ENCODE assay signal across 11 cellular contexts in genomic region chr13:113162783-113163685, GRCh38. TPM values are rescaled to one million over a fixed set of nuclear protein-coding genes. Genes with fewer than 3 reads are reported as not detected.
DNase-seq lines count a peak whose midpoint lies in the region; ATAC-seq, FAIRE-seq and TF ChIP-seq lines count a peak whose summit lies in the region.
"Had no signal": no experiment of that assay in that cellular context is flagged by ENCODE, and none has a peak within 500 bp of the region (broad histone marks: within the 10 kb centered on the region; RNA-seq: fewer than 3 reads in every experiment).

No MANE protein-coding gene starts in this region.

- peaks cover 0 to 7% (median 0%) of the 10 kb centered on the region in 5 donors for H3K9me3 Mint-ChIP-seq in CD8-positive, alpha-beta memory T cell

- ATAC-seq in GM21737 (IDR thresholded peaks at IDR 0.05; ENCODE audit: unreplicated experiment), result no peak

- POLR2A ChIA-PET in CD8-positive, alpha-beta memory T cell (lab: Charles Lee), result no interaction called here

- H3K4me1 ChIP-seq in BE2C, result peaks cover 7% of the 10 kb centered on the region
- peaks cover 13% of the 10 kb centered on the region for H3K4me1 ChIP-seq in CD8-positive, alpha-beta memory T cell (ENCODE audit: insufficient read depth, low read length)
- H3K4me1 ChIP-seq in SJCRH30, result peaks cover 8% of the 10 kb centered on the region

- CTCF ChIA-PET in CD8-positive, alpha-beta memory T cell (lab: Charles Lee), result no interaction called here

- no peaks in the 10 kb centered on the region for H3K27me3 ChIP-seq in BE2C
- no peaks in the 10 kb centered on the region for H3K27me3 ChIP-seq in CD8-positive, alpha-beta memory T cell (ENCODE audit: insufficient read depth, low read length, poor library complexity, severe bottlenecking)
- peaks cover 6% of the 10 kb centered on the region; the same call in 1 of the 2 replicates for H3K27me3 ChIP-seq in SJCRH30

- H3K27me3 Mint-ChIP-seq in CD8-positive, alpha-beta memory T cell, result no peaks in the 10 kb centered on the region

- peaks cover 22 to 53% (median 52%) of the 10 kb centered on the region in 3 donors for H3K4me1 Mint-ChIP-seq in CD8-positive, alpha-beta memory T cell

- peak; percentile 22 for DNase-seq in BE2C
- DNase-seq in CD8-positive, alpha-beta memory T cell, result peak in 1 of 5 donors; percentile 27
- peak; percentile 75 to 79 for DNase-seq in SJCRH30
- DNase-seq in head of caudate nucleus, result peak in 27 of 42 donors; percentile 23 to 72 (median 44)
- DNase-seq in D721Med (ENCODE audit: insufficient read length, low spot score), result no peak
- no peak for DNase-seq in cortex of kidney (lab: John Stamatoyannopoulos, UW)
- DNase-seq: DMS153, foreskin melanocyte had no signal

- H3K9me3 ChIP-seq in BE2C (no peaks in the 10 kb centered on the region; the same call in 1 of the 2 replicates), SJCRH30 (replicated peaks) (no peaks in the 10 kb centered on the region)
- H3K9me3 ChIP-seq in CD8-positive, alpha-beta memory T cell (ENCODE audit: low read length), result no peaks in the 10 kb centered on the region
- H3K9me3 ChIP-seq: neutrophil had no signal

- intact Hi-C loops in head of caudate nucleus (cut with DNase I), result no loop called here

- H3K36me3 ChIP-seq in BE2C, result peaks cover 6% of the 10 kb centered on the region; the same call in 1 of the 2 replicates
- H3K36me3 ChIP-seq in CD8-positive, alpha-beta memory T cell (ENCODE audit: insufficient read depth, low read length), result no peaks in the 10 kb centered on the region
- H3K36me3 ChIP-seq in SJCRH30, result no peaks in the 10 kb centered on the region
- H3K36me3 ChIP-seq: neutrophil had no signal

- no peak overlapping the region for H3K27ac ChIP-seq in CD8-positive, alpha-beta memory T cell (ENCODE audit: low read depth, low read length)
- H3K27ac ChIP-seq in SJCRH30, result no peak overlapping the region; the same call in 1 of the 2 replicates
- H3K27ac ChIP-seq: HL-60, neutrophil had no signal

- H3K4me3 Mint-ChIP-seq in CD8-positive, alpha-beta memory T cell, result peak overlapping the region in 5 of 7 donors; percentile 42 to 81 (median 55)

- H3K27ac Mint-ChIP-seq in CD8-positive, alpha-beta memory T cell, result peak overlapping the region in 6 of 8 donors; percentile 32 to 91 (median 84)

- FAIRE-seq in D721Med (lab: Jason Lieb, UNC), result no peak

- TF ChIP-seq CTCF in BE2C (IDR thresholded peaks at IDR 0.05; ENCODE audit: low read depth, low read length), result no peak
- no peak for TF ChIP-seq CTCF in D721Med (IDR thresholded peaks at IDR 0.05; ENCODE audit: insufficient read depth, missing control alignments)

- no peak overlapping the region for H3K4me3 ChIP-seq in BE2C (ENCODE audit: low read depth, low read length)
- no peak overlapping the region for H3K4me3 ChIP-seq in CD8-positive, alpha-beta memory T cell (ENCODE audit: low read length)
- H3K4me3 ChIP-seq in SJCRH30, result peak overlapping the region; percentile 35

- H3K36me3 Mint-ChIP-seq in CD8-positive, alpha-beta memory T cell, result peaks cover 3 to 6% (median 4%) of the 10 kb centered on the region in 3 donors

RNA-seq across cellular contexts. Expression of gene PROZ, which starts 4.6 kb away (rescaled TPM):
- 0.97 TPM for polyA plus RNA-seq in BE2C (2012; ENCODE audit: insufficient read depth, insufficient read length, low read depth)
- not detected for total RNA-seq in CD8-positive, alpha-beta memory T cell
- not detected for polyA plus RNA-seq in CD8-positive, alpha-beta memory T cell
- not detected in 2 replicates for total RNA-seq in SJCRH30 (2014; rRNA removed; shearing (Covaris generic))

RNA-seq across cellular contexts. Expression of gene F10, which starts 40.4 kb away (rescaled TPM):
- polyA plus RNA-seq in BE2C (2012; ENCODE audit: insufficient read depth, insufficient read length, low read depth), result 3.6 TPM
- not detected for total RNA-seq in CD8-positive, alpha-beta memory T cell
- not detected for polyA plus RNA-seq in CD8-positive, alpha-beta memory T cell
- total RNA-seq in SJCRH30 (2014; rRNA removed; shearing (Covaris generic)), result 0.16 and 0.56 TPM in 2 replicates

RNA-seq across cellular contexts. Expression of gene PCID2, which starts 45.4 kb away (rescaled TPM):
- 49.4 TPM for polyA plus RNA-seq in BE2C (2012; ENCODE audit: insufficient read depth, insufficient read length, low read depth)
- 10 to 100 TPM; 60.1 to 62.3 TPM for total RNA-seq in CD8-positive, alpha-beta memory T cell
- polyA plus RNA-seq in CD8-positive, alpha-beta memory T cell, result 90.4 TPM
- 59.5 and 64.6 TPM in 2 replicates for total RNA-seq in SJCRH30 (2014; rRNA removed; shearing (Covaris generic))

RNA-seq across cellular contexts. Expression of gene CUL4A, which starts 46.4 kb away (rescaled TPM):
- 82.5 TPM for polyA plus RNA-seq in BE2C (2012; ENCODE audit: insufficient read depth, insufficient read length, low read depth)
- total RNA-seq in CD8-positive, alpha-beta memory T cell, result 10 to 100 TPM; 82.5 to 87.3 TPM
- 67.4 TPM for polyA plus RNA-seq in CD8-positive, alpha-beta memory T cell
- 67.4 and 67.6 TPM in 2 replicates for total RNA-seq in SJCRH30 (2014; rRNA removed; shearing (Covaris generic))

RNA-seq across cellular contexts. Expression of gene F7, which starts 57.4 kb away (rescaled TPM):
- 1.6 TPM for polyA plus RNA-seq in BE2C (2012; ENCODE audit: insufficient read depth, insufficient read length, low read depth)
- total RNA-seq in CD8-positive, alpha-beta memory T cell, result under 1 TPM; 0.22 to 0.29 TPM
- 0.14 TPM for polyA plus RNA-seq in CD8-positive, alpha-beta memory T cell
- not detected in 2 replicates for total RNA-seq in SJCRH30 (2014; rRNA removed; shearing (Covaris generic))

Comparison
In these comparisons a context has a peak if more than half of its experiments do, and no peak if none do; other contexts are left out.
1. DNase-seq: peak in BE2C (single experiment), SJCRH30 (2 of 2) and head of caudate nucleus (27 of 42); none in D721Med (single experiment) and cortex of kidney (single experiment).